Comparison of ENCODE assay signal across 1 cellular context in the genomic region with DNA sequence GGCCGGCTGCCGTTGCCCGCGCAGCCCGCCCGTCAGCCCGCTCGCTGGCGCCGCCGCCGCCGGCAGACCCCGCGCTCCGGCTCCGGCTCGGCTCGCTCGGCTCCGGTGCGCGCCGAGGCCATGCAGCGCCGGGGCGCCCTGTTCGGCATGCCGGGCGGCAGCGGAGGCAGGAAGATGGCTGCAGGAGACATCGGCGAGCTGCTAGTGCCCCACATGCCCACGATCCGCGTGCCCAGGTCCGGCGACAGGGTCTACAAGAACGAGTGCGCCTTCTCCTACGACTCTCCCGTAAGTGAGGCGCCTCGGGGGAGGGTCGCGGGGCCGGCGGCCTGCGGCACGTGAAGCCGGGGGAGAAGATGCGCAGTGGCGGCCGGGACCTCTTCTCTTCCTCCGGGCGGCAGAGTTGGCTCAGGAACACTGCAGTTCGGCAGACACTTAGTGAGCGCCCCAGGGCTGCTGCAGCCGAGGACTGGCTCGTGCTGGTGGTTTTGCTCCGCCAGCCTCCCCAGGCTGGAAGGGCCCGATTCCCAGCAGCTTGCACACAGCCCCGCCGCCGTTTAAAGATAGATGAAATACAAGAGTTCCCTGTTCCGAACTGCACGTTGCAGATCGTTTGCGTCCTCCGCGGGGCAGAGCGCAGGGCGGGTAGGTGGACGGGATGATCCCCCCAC.
TF ChIP-seq lines count a peak whose summit lies in the region.

No MANE protein-coding gene starts in this region.

TF ChIP-seq in WTC11, 78 proteins besides CTCF, POLR2A, EP300 and RAD21 (continued from another document):
- TF ChIP-seq, protein P1, sequence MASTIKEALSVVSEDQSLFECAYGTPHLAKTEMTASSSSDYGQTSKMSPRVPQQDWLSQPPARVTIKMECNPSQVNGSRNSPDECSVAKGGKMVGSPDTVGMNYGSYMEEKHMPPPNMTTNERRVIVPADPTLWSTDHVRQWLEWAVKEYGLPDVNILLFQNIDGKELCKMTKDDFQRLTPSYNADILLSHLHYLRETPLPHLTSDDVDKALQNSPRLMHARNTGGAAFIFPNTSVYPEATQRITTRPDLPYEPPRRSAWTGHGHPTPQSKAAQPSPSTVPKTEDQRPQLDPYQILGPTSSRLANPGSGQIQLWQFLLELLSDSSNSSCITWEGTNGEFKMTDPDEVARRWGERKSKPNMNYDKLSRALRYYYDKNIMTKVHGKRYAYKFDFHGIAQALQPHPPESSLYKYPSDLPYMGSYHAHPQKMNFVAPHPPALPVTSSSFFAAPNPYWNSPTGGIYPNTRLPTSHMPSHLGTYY (CRISPR knock-in tag; IDR thresholded peaks at IDR 0.05): no peak
